ENCODE assay signal across 8 cellular contexts in genomic region chr19:531009-531752, GRCh38. TPM values are rescaled to one million over a fixed set of nuclear protein-coding genes. Genes with fewer than 3 reads are reported as not detected.
DNase-seq lines count a peak whose midpoint lies in the region; ATAC-seq and TF ChIP-seq lines count a peak whose summit lies in the region.

No MANE protein-coding gene starts in this region.

- no peaks in the 10 kb centered on the region for H3K4me1 ChIP-seq in foreskin keratinocyte
- H3K4me1 ChIP-seq in neuron (ENCODE audit: insufficient read depth, low read length): peaks cover 15% of the 10 kb centered on the region

- peak overlapping the region; percentile 96 for H3K27ac ChIP-seq in foreskin keratinocyte

- H2AFZ ChIP-seq in neuron (ENCODE audit: low read depth, low read length): peak overlapping the region; percentile 77

- H3K27me3 ChIP-seq in foreskin keratinocyte: peaks cover under 1% of the 10 kb centered on the region
- no peaks in the 10 kb centered on the region for H3K27me3 ChIP-seq in neuron (ENCODE audit: insufficient read depth, low read length)

- ATAC-seq in GM21717 (IDR thresholded peaks at IDR 0.05; ENCODE audit: unreplicated experiment): peak; percentile 37
- ATAC-seq in foreskin keratinocyte: peak; percentile 63

- TF ChIP-seq CTCF in foreskin keratinocyte (conservative IDR thresholded peaks at IDR 0.05): peak; percentile 9

- peaks cover 16% of the 10 kb centered on the region for H3K36me3 ChIP-seq in neuron (ENCODE audit: insufficient read depth, low read length)

- no peaks in the 10 kb centered on the region for H3K9me3 ChIP-seq in neuron (ENCODE audit: low read length)

- peak overlapping the region; percentile 89 for H3K4me3 ChIP-seq in neuron (ENCODE audit: low read length)

- DNase-seq in DMS53 treated with DMSO at 0.1 percent for 48 hours (lab: John Stamatoyannopoulos, UW; ENCODE audit: unreplicated experiment) (peak; percentile 54), KG1 (lab: John Stamatoyannopoulos, UW) (peak; percentile 53), activated gamma-delta T cell treated with Interleukin-2 at 50 U/mL for 16 hours (peak; percentile 80), foreskin keratinocyte (peak; percentile 21 to 33), stromal cell of bone marrow (ENCODE audit: low read depth) (peak; percentile 48)

- TF ChIP-seq POLR2A in Raji (IDR thresholded peaks at IDR 0.05; ENCODE audit: insufficient read depth, low read depth, low read length): peak; percentile 63

RNA-seq across cellular contexts. Expression of gene CDC34, which starts 0.4 kb away (rescaled TPM):
- 80.0 and 81.4 TPM in 2 replicates for total RNA-seq in foreskin keratinocyte
- polyA plus RNA-seq in foreskin keratinocyte: 94.5 and 105 TPM in 2 replicates

RNA-seq across cellular contexts. Expression of gene GZMM, which starts 12.7 kb away (rescaled TPM):
- not detected in 2 replicates for total RNA-seq in foreskin keratinocyte
- polyA plus RNA-seq in foreskin keratinocyte: 0.10 TPM in 1 of 2 replicates, not detected in the other

RNA-seq across cellular contexts. Expression of gene TPGS1, which starts 23.9 kb away (rescaled TPM):
- 7.3 and 7.9 TPM in 2 replicates for total RNA-seq in foreskin keratinocyte
- 7.6 and 9.9 TPM in 2 replicates for polyA plus RNA-seq in foreskin keratinocyte

RNA-seq across cellular contexts. Expression of gene MADCAM1, which starts 34.9 kb away (rescaled TPM):
- 0.07 and 0.10 TPM in 2 replicates for total RNA-seq in foreskin keratinocyte
- polyA plus RNA-seq in foreskin keratinocyte: 0.09 and 0.15 TPM in 2 replicates

RNA-seq across cellular contexts. Expression of gene BSG, which starts 41.2 kb away (rescaled TPM):
- total RNA-seq in foreskin keratinocyte: 526 and 567 TPM in 2 replicates
- polyA plus RNA-seq in foreskin keratinocyte: 863 and 896 TPM in 2 replicates

Comparison
In these comparisons a context has a peak if more than half of its experiments do, and no peak if none do; other contexts are left out.
1. Peak in every context shown above with its lines: DNase-seq, ATAC-seq, H3K4me3 ChIP-seq and H3K27ac ChIP-seq.
2. DNase-seq: peak in every context shown above with its lines; median percentile 80 in activated gamma-delta T cell treated with Interleukin-2 at 50 U/mL for 16 hours; 54 in DMS53 treated with DMSO at 0.1 percent for 48 hours; 53 in KG1; 48 in stromal cell of bone marrow; 27 in foreskin keratinocyte.